ENCODE assay signal across 11 cellular contexts in genomic region chr7:55140981-55141278, GRCh38.
DNase-seq lines count a peak whose midpoint lies in the region; ATAC-seq and TF ChIP-seq lines count a peak whose summit lies in the region.
"Had no signal": no experiment of that assay in that cellular context is flagged by ENCODE, and none has a peak within 500 bp of the region (broad histone marks: within the 10 kb centered on the region; RNA-seq: fewer than 3 reads in every experiment).

No MANE protein-coding gene starts in this region.

- no peak overlapping the region for H2AFZ ChIP-seq in hepatocyte

- TF ChIP-seq CTCF in hepatocyte (IDR thresholded peaks at IDR 0.05; ENCODE audit: poor library complexity), result no peak

- H3K4me3 ChIP-seq in hepatocyte, result no peak overlapping the region
- H3K4me3 ChIP-seq: ascending aorta had no signal

- no peaks in the 10 kb centered on the region for H3K27me3 ChIP-seq in hepatocyte
- H3K27me3 ChIP-seq: ascending aorta had no signal

- H3K36me3 ChIP-seq in hepatocyte (replicated peaks; ENCODE audit: insufficient read depth, low read depth), result no peaks in the 10 kb centered on the region

- no peaks in the 10 kb centered on the region for H3K9me3 ChIP-seq in hepatocyte (ENCODE audit: low read depth)
- H3K9me3 ChIP-seq: ascending aorta had no signal

- no peaks in the 10 kb centered on the region for H3K4me1 ChIP-seq in hepatocyte (ENCODE audit: insufficient read depth)
- H3K4me1 ChIP-seq: ascending aorta had no signal

- peaks cover 6% of the 10 kb centered on the region for H3K79me2 ChIP-seq in hepatocyte

- no peaks in the 10 kb centered on the region for H4K20me1 ChIP-seq in hepatocyte (ENCODE audit: insufficient read depth, poor library complexity, severe bottlenecking)

- peak; percentile 29 for ATAC-seq in GM18870 (IDR thresholded peaks at IDR 0.05; ENCODE audit: unreplicated experiment)
- peak; percentile 34 for ATAC-seq in GM21367 (IDR thresholded peaks at IDR 0.05; ENCODE audit: unreplicated experiment)
- ATAC-seq in HG03159 (IDR thresholded peaks at IDR 0.05; ENCODE audit: unreplicated experiment), result peak; percentile 25
- no peak for ATAC-seq in left lobe of liver
- ATAC-seq: naive thymus-derived CD4-positive, alpha-beta T cell had no signal

- DNase-seq in hepatocyte (ENCODE audit: low spot score) (no peak), left lobe of liver (ENCODE audit: low spot score) (no peak), GM19240 (ENCODE audit: insufficient read length, low spot score) (no peak), amniotic stem cell (lab: John Stamatoyannopoulos, UW) (no peak)
- DNase-seq: naive thymus-derived CD4-positive, alpha-beta T cell; OCI-M1; stimulated activated CD4-positive, alpha-beta T cell treated with anti-CD3 and anti-CD28 coated beads, Interleukin-12 subunit alpha, Interleukin-12 subunit beta, amount 100 ng/mL, for 4 hours had no signal

- no peak overlapping the region for H3K4me2 ChIP-seq in hepatocyte

- H3K27ac ChIP-seq in hepatocyte, result peak overlapping the region; percentile 28
- H3K27ac ChIP-seq: ascending aorta had no signal

- no peaks in the 10 kb centered on the region for H3K9me2 ChIP-seq in hepatocyte (replicated peaks; ENCODE audit: insufficient read depth)
